8 cellular contexts compared by ENCODE assay signal in genomic region chr9:114487607-114488300, GRCh38. TPM values are rescaled to one million over a fixed set of nuclear protein-coding genes. Genes with fewer than 3 reads are reported as not detected.
A peak's percentile ranks its signal among the peaks of the same experiment; 100 is the strongest.
DNase-seq lines count a peak whose midpoint lies in the region; ATAC-seq and TF ChIP-seq lines count a peak whose summit lies in the region.

No MANE protein-coding gene starts in this region.

- H3K4me3 ChIP-seq in NB4 (ENCODE audit: low read depth, low read length) = no peak overlapping the region
- no peak overlapping the region for H3K4me3 ChIP-seq in smooth muscle cell

- in situ Hi-C loops in G401 (cut with HindIII; ENCODE audit: low sequenced_read_pairs) = no loop called here

- TF ChIP-seq POLR2A in NB4 (IDR thresholded peaks at IDR 0.05; ENCODE audit: extremely low read depth, insufficient read length) = no peak

- H3K27ac ChIP-seq in smooth muscle cell (ENCODE audit: low read depth) = no peak overlapping the region

- no peaks in the 10 kb centered on the region for H3K36me3 ChIP-seq in smooth muscle cell (ENCODE audit: low read depth)

- H3K36me3 Mint-ChIP-seq in T-helper 17 cell (ENCODE audit: low read depth) = peaks cover 3% of the 10 kb centered on the region

- peak overlapping the region; percentile 88 for H3K27ac Mint-ChIP-seq in T-helper 17 cell

- no peak overlapping the region for H3K4me3 Mint-ChIP-seq in T-helper 17 cell

- TF ChIP-seq CTCF in NB4 (IDR thresholded peaks at IDR 0.05; ENCODE audit: low read depth, low read length) (peak; percentile 79), smooth muscle cell (IDR thresholded peaks at IDR 0.05; ENCODE audit: borderline replicate concordance, insufficient read depth, poor library complexity, severe bottlenecking) (peak; percentile 72)

- peaks cover 5% of the 10 kb centered on the region for H3K27me3 Mint-ChIP-seq in T-helper 17 cell

- H3K4me2 ChIP-seq in smooth muscle cell = no peak overlapping the region

- no peaks in the 10 kb centered on the region for H3K4me1 ChIP-seq in smooth muscle cell (ENCODE audit: low read depth)

- H4K20me1 ChIP-seq in smooth muscle cell (ENCODE audit: low read depth) = peaks cover 10% of the 10 kb centered on the region

- peak; percentile 84 for ATAC-seq in T-helper 17 cell

- H3K79me2 ChIP-seq in smooth muscle cell (ENCODE audit: low read depth) = no peaks in the 10 kb centered on the region

- 71% methylated on average over 6 of the region's 6 CpGs for WGBS in smooth muscle cell (ENCODE audit: low lambda C conversion rate)

- H3K4me1 Mint-ChIP-seq in T-helper 17 cell = peaks cover 27% of the 10 kb centered on the region

- DNase-seq in G401 (ENCODE audit: low spot score) (peak; percentile 51), H4 (ENCODE audit: low spot score) (peak; percentile 65), NB4 (ENCODE audit: low read depth) (peak; percentile 76), T-helper 17 cell (peak in 2 of 3 donors; percentile 30 to 58), amygdala (lab: John Stamatoyannopoulos, UW) (peak in 44 of 56 donors; percentile 7 to 80 (median 31)), hepatic stellate cell (ENCODE audit: low spot score) (peak; percentile 75), smooth muscle cell (lab: John Stamatoyannopoulos, UW; ENCODE audit: unreplicated experiment) (peak; percentile 17), 8988T (no peak)

- H3K9ac ChIP-seq in smooth muscle cell (ENCODE audit: low read depth) = no peak overlapping the region

- H3K9me3 ChIP-seq in T-helper 17 cell (ENCODE audit: control insufficient read depth, low read length, poor library complexity, severe bottlenecking) (no peaks in the 10 kb centered on the region), smooth muscle cell (replicated peaks; ENCODE audit: low read depth) (no peaks in the 10 kb centered on the region)

- H2AFZ ChIP-seq in smooth muscle cell (ENCODE audit: low read depth) = no peak overlapping the region

- no peaks in the 10 kb centered on the region for H3F3A ChIP-seq in smooth muscle cell (ENCODE audit: low read depth)

- no peaks in the 10 kb centered on the region for H3K27me3 ChIP-seq in smooth muscle cell (ENCODE audit: low read depth)

RNA-seq across cellular contexts. Expression of gene WHRN, which starts 17.5 kb away (rescaled TPM):
- total RNA-seq in G401 (2014; rRNA removed; shearing (Covaris generic)) = 4.7 and 7.2 TPM in 2 replicates
- 0.37 and 1.5 TPM in 2 replicates for total RNA-seq in H4 (2014; rRNA removed; shearing (Covaris generic))
- 10 to 100 TPM; 18.2 to 32.6 TPM for total RNA-seq in T-helper 17 cell
- total RNA-seq in smooth muscle cell = 2.9 and 3.6 TPM in 2 replicates
- 11.9 and 12.9 TPM in 2 replicates for polyA plus RNA-seq in smooth muscle cell
